In the genomic region with DNA sequence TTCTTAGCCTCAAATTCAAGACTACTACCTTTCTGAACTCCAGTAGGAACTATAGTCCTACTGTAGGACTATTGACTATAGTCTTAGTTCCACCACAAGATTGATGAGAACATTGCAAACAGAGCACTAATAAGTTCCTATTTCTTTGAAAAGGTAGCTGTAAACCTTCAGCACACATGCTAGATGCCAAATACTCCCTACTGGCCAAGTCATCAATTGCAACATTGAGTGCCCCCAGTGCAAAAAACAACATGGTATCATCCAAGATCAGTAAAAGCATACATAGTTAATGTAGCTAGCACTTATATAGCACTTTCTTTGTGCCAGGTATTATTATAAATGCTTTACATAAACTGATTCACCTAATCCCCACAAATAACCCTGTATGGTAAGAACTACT, we compare ENCODE assay signal across 12 cellular contexts.
DNase-seq lines count a peak whose midpoint lies in the region; ATAC-seq and TF ChIP-seq lines count a peak whose summit lies in the region.
"Had no signal": no experiment of that assay in that cellular context is flagged by ENCODE, and none has a peak within 500 bp of the region (broad histone marks: within the 10 kb centered on the region; RNA-seq: fewer than 3 reads in every experiment).

No MANE protein-coding gene starts in this region.

- intact Hi-C loops in MCF 10A (cut with micrococcal nuclease) (no loop called here), mammary epithelial cell (cut with micrococcal nuclease) (no loop called here), OCI-LY7 (cut with micrococcal nuclease; ENCODE audit: unreplicated experiment) (no loop called here)

- dilution Hi-C loops in mammary epithelial cell (cut with HindIII; ENCODE audit: low sequenced_read_pairs) = no loop called here

- POLR2A ChIA-PET in MCF 10A (lab: Yijun Ruan, JAX) (interaction anchor here (0.6 to 0.7 kb wide), 3 partner anchors 12 to 1478 kb away, joined by 3 read pairs; no protein-coding TSS in a partner anchor), OCI-LY7 (lab: Charles Lee) (no interaction called here)

- ATAC-seq in stimulated activated naive CD8-positive, alpha-beta T cell treated with anti-CD3 and anti-CD28 coated beads, Interleukin-15, Interleukin-2, amounts not matched to agents 100 U/mL and 50 U/mL, for 24 hours = peak; percentile 29

- no peaks in the 10 kb centered on the region for H3K4me1 ChIP-seq in mammary epithelial cell (ENCODE audit: insufficient read depth, low read length)
- no peaks in the 10 kb centered on the region for H3K4me1 ChIP-seq in OCI-LY7 (ENCODE audit: insufficient read depth, low read length, poor library complexity, severe bottlenecking)

- H3K27me3 Mint-ChIP-seq in MCF 10A (ENCODE audit: insufficient read depth, unreplicated experiment) = no peaks in the 10 kb centered on the region
- H3K27me3 Mint-ChIP-seq in HFFc6 (ENCODE audit: insufficient read depth) = no peaks in the 10 kb centered on the region; the same call in none of the 2 replicates

- no peak overlapping the region for H3K4me3 Mint-ChIP-seq in MCF 10A (ENCODE audit: unreplicated experiment)
- H3K4me3 Mint-ChIP-seq in HFFc6 = no peak overlapping the region
- H3K4me3 Mint-ChIP-seq: T-helper 2 cell treated with Interferon-gamma antibody and Interleukin-4, amounts not matched to agents 5 μg/mL and 100 μg/mL, for 36 hours had no signal

- H4K20me1 ChIP-seq in mammary epithelial cell (ENCODE audit: insufficient read depth, low read length) (no peaks in the 10 kb centered on the region), OCI-LY7 (ENCODE audit: insufficient read depth, low read length) (no peaks in the 10 kb centered on the region)

- TF ChIP-seq CTCF in MCF 10A (IDR thresholded peaks at IDR 0.05; ENCODE audit: unreplicated experiment) (no peak), mammary epithelial cell (conservative IDR thresholded peaks at IDR 0.05 in 1 of 2, IDR thresholded peaks at IDR 0.05 in 1 of 2; ENCODE audit: extremely low read depth in 1 of 2, insufficient read depth in 1 of 2, low read depth in 1 of 2, low read length in 2 of 2) (no peak), HFFc6 (IDR thresholded peaks at IDR 0.05) (peak; percentile 28; the same call in 1 of the 2 replicates), OCI-LY7 (conservative IDR thresholded peaks at IDR 0.05; ENCODE audit: low read length) (0 out of 2 replicates have a peak, but pooled peaks have one; percentile 23)

- BruUV-seq in MCF 10A (replicated peaks; lab: Mats Ljungman, UMichigan) (no TSS peak), mammary epithelial cell (replicated peaks; lab: Mats Ljungman, UMichigan) (no TSS peak), OCI-LY7 (replicated peaks; lab: Mats Ljungman, UMichigan) (no TSS peak)

- DNase-seq in MCF 10A (ENCODE audit: unreplicated experiment) = peak; percentile 50
- DNase-seq in mammary epithelial cell = no peak
- DNase-seq in HFFc6 = no peak
- DNase-seq in OCI-LY7 (ENCODE audit: low spot score) = no peak
- no peak for DNase-seq in stimulated activated naive CD8-positive, alpha-beta T cell treated with anti-CD3 and anti-CD28 coated beads, Interleukin-15, Interleukin-2, amounts not matched to agents 100 U/mL and 50 U/mL, for 24 hours
- DNase-seq in HuH-7.5 (ENCODE audit: low spot score) = no peak
- no peak for DNase-seq in NCI-H446 treated with DMSO at 0.1 percent for 48 hours (lab: John Stamatoyannopoulos, UW)
- DNase-seq in NCI-H2081 (lab: John Stamatoyannopoulos, UW) = no peak
- DNase-seq: head of caudate nucleus, NCI-H187 treated with DMSO at 0.1 percent for 48 hours had no signal

- no peaks in the 10 kb centered on the region for H3K79me2 ChIP-seq in mammary epithelial cell (ENCODE audit: insufficient read depth, low read length)
- no peaks in the 10 kb centered on the region for H3K79me2 ChIP-seq in OCI-LY7 (ENCODE audit: insufficient read depth, low read depth, low read length)

- H3K27ac ChIP-seq in mammary epithelial cell (ENCODE audit: insufficient read depth, low read depth, low read length) (no peak overlapping the region), OCI-LY7 (ENCODE audit: low read depth, low read length, poor library complexity, severe bottlenecking) (no peak overlapping the region)
- H3K27ac ChIP-seq: neutrophil had no signal

- no peaks in the 10 kb centered on the region for H3K36me3 Mint-ChIP-seq in MCF 10A (ENCODE audit: insufficient read depth, unreplicated experiment)
- no peaks in the 10 kb centered on the region for H3K36me3 Mint-ChIP-seq in HFFc6 (ENCODE audit: low read depth)

- no peak overlapping the region for H3K4me2 ChIP-seq in mammary epithelial cell (ENCODE audit: insufficient read depth, low read depth, low read length)
- no peak overlapping the region for H3K4me2 ChIP-seq in OCI-LY7 (ENCODE audit: low read length)

- no peak overlapping the region for H3K27ac Mint-ChIP-seq in MCF 10A (ENCODE audit: low read depth, unreplicated experiment)
- no peak overlapping the region for H3K27ac Mint-ChIP-seq in HFFc6
- H3K27ac Mint-ChIP-seq: T-helper 2 cell treated with Interferon-gamma antibody and Interleukin-4, amounts not matched to agents 5 μg/mL and 100 μg/mL, for 36 hours had no signal

- H3K36me3 ChIP-seq in mammary epithelial cell (ENCODE audit: insufficient read depth, low read length) = no peaks in the 10 kb centered on the region
- no peaks in the 10 kb centered on the region for H3K36me3 ChIP-seq in OCI-LY7 (ENCODE audit: insufficient read depth, low read length)
- H3K36me3 ChIP-seq: neutrophil had no signal

- H3K9me3 Mint-ChIP-seq in MCF 10A (ENCODE audit: unreplicated experiment) (no peaks in the 10 kb centered on the region), HFFc6 (no peaks in the 10 kb centered on the region)

- H2AFZ ChIP-seq in mammary epithelial cell (ENCODE audit: low read depth, low read length) = no peak overlapping the region
- no peak overlapping the region for H2AFZ ChIP-seq in OCI-LY7 (ENCODE audit: low read length)

- no peaks in the 10 kb centered on the region for H3K9me3 ChIP-seq in mammary epithelial cell (replicated peaks; ENCODE audit: insufficient read depth, low read length)
- H3K9me3 ChIP-seq in OCI-LY7 (ENCODE audit: low read length) = no peaks in the 10 kb centered on the region
- H3K9me3 ChIP-seq: neutrophil had no signal

- no peaks in the 10 kb centered on the region for H3K9me2 ChIP-seq in OCI-LY7 (ENCODE audit: insufficient read depth, low read length)

- no peaks in the 10 kb centered on the region for H3K27me3 ChIP-seq in mammary epithelial cell (ENCODE audit: insufficient read depth, low read length)
- H3K27me3 ChIP-seq: neutrophil had no signal

- CTCF ChIA-PET in MCF 10A (lab: Yijun Ruan, JAX) (interaction anchor here (1.0 kb wide), 1 partner anchor 86 kb away, joined by 3 read pairs; no protein-coding TSS in a partner anchor), mammary epithelial cell (lab: Charles Lee; ENCODE audit: low non-redundant PET) (no interaction called here), OCI-LY7 (lab: Charles Lee; ENCODE audit: unreplicated experiment) (no interaction called here)

- peaks cover 23% of the 10 kb centered on the region for H3K4me1 Mint-ChIP-seq in MCF 10A (ENCODE audit: insufficient read depth, unreplicated experiment)
- H3K4me1 Mint-ChIP-seq in HFFc6 (ENCODE audit: low read depth) = peaks cover 27% of the 10 kb centered on the region

- H3K9ac ChIP-seq in mammary epithelial cell (ENCODE audit: insufficient read depth, low read length) = no peak overlapping the region

- in situ Hi-C loops in mammary epithelial cell (cut with MboI; ENCODE audit: low sequenced_read_pairs in 2 of 2) = no loop called here

- no peak overlapping the region for H3K4me3 ChIP-seq in mammary epithelial cell (replicated peaks in 1 of 3; ENCODE audit: insufficient read depth in 1 of 3, low read depth in 2 of 3, low read length in 3 of 3)
- no peak overlapping the region for H3K4me3 ChIP-seq in OCI-LY7 (ENCODE audit: low read depth, low read length, poor library complexity, severe bottlenecking)

Comparison
In these comparisons a context has a peak if more than half of its experiments do, and no peak if none do; other contexts are left out.
1. CTCF ChIP-seq: peak in HFFc6 (single experiment) and OCI-LY7 (single experiment); none in MCF 10A (single experiment) and mammary epithelial cell (0 of 2).